In genomic region chr6:21615504-21615903, GRCh38 we compare ENCODE assay signal across 14 cellular contexts. TPM values are rescaled to one million over a fixed set of nuclear protein-coding genes. Genes with fewer than 3 reads are reported as not detected.
DNase-seq lines count a peak whose midpoint lies in the region; TF ChIP-seq lines count a peak whose summit lies in the region.
"Had no signal": no experiment of that assay in that cellular context is flagged by ENCODE, and none has a peak within 500 bp of the region (broad histone marks: within the 10 kb centered on the region; RNA-seq: fewer than 3 reads in every experiment).

No MANE protein-coding gene starts in this region.

- H3K4me1 Mint-ChIP-seq in progenitor cell of endocrine pancreas (ENCODE audit: low read depth): peaks cover 20% of the 10 kb centered on the region
- no peaks in the 10 kb centered on the region for H3K4me1 Mint-ChIP-seq in CD8-positive, alpha-beta memory T cell

- intact Hi-C loops in OCI-LY7 (cut with micrococcal nuclease; ENCODE audit: unreplicated experiment): no loop called here
- intact Hi-C loops in colonic mucosa (cut with DNase I): no loop called here

- no TSS peak for BruUV-seq in OCI-LY7 (replicated peaks; lab: Mats Ljungman, UMichigan)

- TF ChIP-seq CTCF in OCI-LY7 (conservative IDR thresholded peaks at IDR 0.05; ENCODE audit: low read length) (no peak), epithelial cell of esophagus (IDR thresholded peaks at IDR 0.05; ENCODE audit: insufficient read depth, low read depth, low read length, missing control alignments) (no peak), progenitor cell of endocrine pancreas (IDR thresholded peaks at IDR 0.05; ENCODE audit: unreplicated experiment) (no peak), colonic mucosa (IDR thresholded peaks at IDR 0.05) (no peak)

- no peaks in the 10 kb centered on the region for H3K9me3 Mint-ChIP-seq in progenitor cell of endocrine pancreas (ENCODE audit: low read depth)
- H3K9me3 Mint-ChIP-seq in CD8-positive, alpha-beta memory T cell: peaks cover 0 to 4% (median 0%) of the 10 kb centered on the region in 5 donors
- H3K9me3 Mint-ChIP-seq: activated naive CD8-positive, alpha-beta T cell treated with anti-CD3 and anti-CD28 coated beads, Interleukin-2, amount 50 U/mL, for 24 hours had no signal

- POLR2A ChIA-PET in OCI-LY7 (lab: Charles Lee): interaction anchor here (2.8 kb wide), 1 partner anchor 21 kb away, joined by 17 read pairs; the partner anchor contains the start of gene SOX4
- POLR2A ChIA-PET in CD8-positive, alpha-beta memory T cell (lab: Charles Lee): no interaction called here

- H3K4me1 ChIP-seq in OCI-LY7 (ENCODE audit: insufficient read depth, low read length, poor library complexity, severe bottlenecking) (peaks cover 57% of the 10 kb centered on the region), colonic mucosa (no peaks in the 10 kb centered on the region)
- H3K4me1 ChIP-seq in CD8-positive, alpha-beta memory T cell (ENCODE audit: insufficient read depth, low read length): no peaks in the 10 kb centered on the region
- H3K4me1 ChIP-seq: esophagus squamous epithelium had no signal

- H2AFZ ChIP-seq in OCI-LY7 (ENCODE audit: low read length): peak overlapping the region; percentile 35; the same call in 1 of the 2 replicates

- no peak overlapping the region for H3K4me2 ChIP-seq in OCI-LY7 (ENCODE audit: low read length)

- H3K4me3 ChIP-seq in OCI-LY7 (ENCODE audit: low read depth, low read length, poor library complexity, severe bottlenecking): no peak overlapping the region
- H3K4me3 ChIP-seq in epithelial cell of esophagus (ENCODE audit: low read length): no peak overlapping the region
- no peak overlapping the region for H3K4me3 ChIP-seq in CD8-positive, alpha-beta memory T cell (ENCODE audit: low read length)
- H3K4me3 ChIP-seq in colonic mucosa: no peak overlapping the region
- H3K4me3 ChIP-seq: esophagus squamous epithelium had no signal

- no peaks in the 10 kb centered on the region for H4K20me1 ChIP-seq in OCI-LY7 (ENCODE audit: insufficient read depth, low read length)

- H3K27me3 ChIP-seq in CD8-positive, alpha-beta memory T cell (ENCODE audit: insufficient read depth, low read length, poor library complexity, severe bottlenecking): no peaks in the 10 kb centered on the region
- H3K27me3 ChIP-seq in colonic mucosa: no peaks in the 10 kb centered on the region
- H3K27me3 ChIP-seq: esophagus squamous epithelium had no signal

- H3K79me2 ChIP-seq in OCI-LY7 (ENCODE audit: insufficient read depth, low read depth, low read length): no peaks in the 10 kb centered on the region

- H3K36me3 ChIP-seq in OCI-LY7 (ENCODE audit: insufficient read depth, low read length) (no peaks in the 10 kb centered on the region), colonic mucosa (no peaks in the 10 kb centered on the region)
- no peaks in the 10 kb centered on the region for H3K36me3 ChIP-seq in CD8-positive, alpha-beta memory T cell (ENCODE audit: insufficient read depth, low read length)
- H3K36me3 ChIP-seq: esophagus squamous epithelium had no signal

- H3K27ac ChIP-seq in OCI-LY7 (ENCODE audit: low read depth, low read length, poor library complexity, severe bottlenecking) (no peak overlapping the region), colonic mucosa (no peak overlapping the region)
- no peak overlapping the region for H3K27ac ChIP-seq in CD8-positive, alpha-beta memory T cell (ENCODE audit: low read depth, low read length)
- H3K27ac ChIP-seq: esophagus squamous epithelium had no signal

- H3K27ac Mint-ChIP-seq in progenitor cell of endocrine pancreas: peak overlapping the region; percentile 70
- H3K27ac Mint-ChIP-seq in CD8-positive, alpha-beta memory T cell: no peak overlapping the region
- H3K27ac Mint-ChIP-seq: activated naive CD8-positive, alpha-beta T cell treated with anti-CD3 and anti-CD28 coated beads, Interleukin-2, amount 50 U/mL, for 24 hours had no signal

- no peaks in the 10 kb centered on the region for H3K36me3 Mint-ChIP-seq in progenitor cell of endocrine pancreas (ENCODE audit: insufficient read depth)
- no peaks in the 10 kb centered on the region for H3K36me3 Mint-ChIP-seq in CD8-positive, alpha-beta memory T cell

- no peak overlapping the region for H3K4me3 Mint-ChIP-seq in progenitor cell of endocrine pancreas (ENCODE audit: low read depth)
- H3K4me3 Mint-ChIP-seq in CD8-positive, alpha-beta memory T cell: no peak overlapping the region
- H3K4me3 Mint-ChIP-seq: activated naive CD8-positive, alpha-beta T cell treated with anti-CD3 and anti-CD28 coated beads, Interleukin-2, amount 50 U/mL, for 24 hours had no signal

- CTCF ChIA-PET in OCI-LY7 (lab: Charles Lee; ENCODE audit: unreplicated experiment): no interaction called here
- CTCF ChIA-PET in CD8-positive, alpha-beta memory T cell (lab: Charles Lee): no interaction called here

- no peaks in the 10 kb centered on the region for H3K27me3 Mint-ChIP-seq in progenitor cell of endocrine pancreas
- peaks cover 11 to 23% of the 10 kb centered on the region in 2 donors for H3K27me3 Mint-ChIP-seq in CD8-positive, alpha-beta memory T cell
- H3K27me3 Mint-ChIP-seq: activated naive CD8-positive, alpha-beta T cell treated with anti-CD3 and anti-CD28 coated beads, Interleukin-2, amount 50 U/mL, for 24 hours had no signal

- no peaks in the 10 kb centered on the region for H3K9me3 ChIP-seq in OCI-LY7 (ENCODE audit: low read length)
- H3K9me3 ChIP-seq in CD8-positive, alpha-beta memory T cell (ENCODE audit: low read length): no peaks in the 10 kb centered on the region
- H3K9me3 ChIP-seq in colonic mucosa: no peaks in the 10 kb centered on the region
- H3K9me3 ChIP-seq: esophagus squamous epithelium had no signal

- peak; percentile 15 for DNase-seq in DMS53 (lab: John Stamatoyannopoulos, UW)
- no peak for DNase-seq in DMS53 treated with DMSO at 0.1 percent for 48 hours (lab: John Stamatoyannopoulos, UW; ENCODE audit: unreplicated experiment)
- DNase-seq in OCI-LY7 (ENCODE audit: low spot score): no peak
- DNase-seq in epithelial cell of esophagus (ENCODE audit: low read depth): peak; percentile 28
- no peak for DNase-seq in progenitor cell of endocrine pancreas (ENCODE audit: low spot score, unreplicated experiment)
- DNase-seq in CD8-positive, alpha-beta memory T cell: no peak
- no peak for DNase-seq in NCI-H524 treated with DMSO at 0.1 percent for 48 hours (lab: John Stamatoyannopoulos, UW)
- no peak for DNase-seq in colonic mucosa
- DNase-seq: 8988T; activated CD4-positive, CD25-positive, alpha-beta regulatory T cell; activated naive CD8-positive, alpha-beta T cell treated with anti-CD3 and anti-CD28 coated beads, Interleukin-2, amount 50 U/mL, for 24 hours; COR-L47; esophagus squamous epithelium; stimulated activated CD4-positive, alpha-beta T cell treated with anti-CD3 and anti-CD28 coated beads, Interleukin-12 subunit alpha, Interleukin-12 subunit beta, amount 100 ng/mL, for 4 hours had no signal

- H3K9ac ChIP-seq in colonic mucosa (ENCODE audit: low read depth in 2 of 2, low read length in 2 of 2): no peak overlapping the region

- no peaks in the 10 kb centered on the region for H3K9me2 ChIP-seq in OCI-LY7 (ENCODE audit: insufficient read depth, low read length)

RNA-seq across cellular contexts. Expression of gene SOX4, which starts 22.0 kb away (rescaled TPM):
- total RNA-seq in OCI-LY7 (2014; rRNA removed; shearing (Covaris generic)): 55.2 and 55.3 TPM in 2 replicates
- total RNA-seq in OCI-LY7 (2022) (58.1 and 78.1 TPM in 2 replicates), progenitor cell of endocrine pancreas (274 and 293 TPM in 2 replicates), colonic mucosa (10 to 100 TPM; 45.1 to 47.0 TPM)
- total RNA-seq in CD8-positive, alpha-beta memory T cell: under 1 TPM; 0.60 to 0.66 TPM
- polyA plus RNA-seq in CD8-positive, alpha-beta memory T cell: 0.37 TPM

Comparison
In these comparisons a context has a peak if more than half of its experiments do, and no peak if none do; other contexts are left out.
1. DNase-seq: peak in DMS53 (single experiment) and epithelial cell of esophagus (single experiment); none in DMS53 treated with DMSO at 0.1 percent for 48 hours (single experiment), OCI-LY7 (single experiment), progenitor cell of endocrine pancreas (single experiment), CD8-positive, alpha-beta memory T cell (0 of 5), NCI-H524 treated with DMSO at 0.1 percent for 48 hours (single experiment) and colonic mucosa (single experiment).
2. RNA of gene SOX4, which starts 22.0 kb away (total RNA-seq): 274 to 293 TPM in progenitor cell of endocrine pancreas, 55.2 to 78.1 TPM in OCI-LY7 and 45.1 to 47.0 TPM in colonic mucosa; 0.60 to 0.66 TPM in CD8-positive, alpha-beta memory T cell; every median in the first group is over 10 times any median in the second.